ENCODE assay signal across 8 cellular contexts in the genomic region with DNA sequence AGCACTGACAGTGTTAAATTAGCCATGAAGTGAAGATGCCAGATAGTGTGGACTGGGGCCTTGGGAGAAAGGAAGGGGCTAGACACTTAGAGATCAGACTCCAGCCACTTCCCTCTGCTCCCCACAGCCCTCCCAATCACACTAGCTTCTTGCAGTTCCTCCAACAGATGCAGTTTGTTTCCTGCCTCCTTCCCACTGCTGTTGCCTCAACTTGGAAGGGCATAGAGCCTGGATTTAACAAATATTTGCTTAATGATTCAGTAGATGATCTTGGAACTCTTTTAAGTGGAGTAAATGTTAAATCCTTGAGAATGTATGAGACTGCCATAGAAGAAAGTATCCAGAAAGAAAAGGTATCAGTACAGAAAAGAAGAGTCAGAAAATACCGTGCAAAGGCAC. TPM values are rescaled to one million over a fixed set of nuclear protein-coding genes. Genes with fewer than 3 reads are reported as not detected.
A peak's percentile ranks its signal among the peaks of the same experiment; 100 is the strongest.
DNase-seq lines count a peak whose midpoint lies in the region; ATAC-seq lines count a peak whose summit lies in the region.

No MANE protein-coding gene starts in this region.

- H3K4me1 ChIP-seq in stomach smooth muscle (ENCODE audit: control insufficient read depth, insufficient read depth, low read length) = peaks cover 14% of the 10 kb centered on the region

- CTCF ChIA-PET in activated CD4-positive, alpha-beta T cell treated with anti-CD3 and anti-CD28 coated beads, Interleukin-2, amount 10 ng/mL, durations not matched to agents 7 days and 5 days (lab: Charles Lee) = interaction anchor here (0.7 kb wide), 1 partner anchor 1955 kb away, joined by 3 read pairs; no protein-coding TSS in a partner anchor

- no peaks in the 10 kb centered on the region for H3K27me3 ChIP-seq in stomach smooth muscle (ENCODE audit: control insufficient read depth in 1 of 2, insufficient read depth in 2 of 2, low read length in 2 of 2)

- no peaks in the 10 kb centered on the region for H3K9me3 ChIP-seq in stomach smooth muscle (ENCODE audit: control insufficient read depth in 2 of 2, low read length in 2 of 2)

- ATAC-seq in HG03439 (IDR thresholded peaks at IDR 0.05; ENCODE audit: unreplicated experiment) (no peak), GM21515 (IDR thresholded peaks at IDR 0.05; ENCODE audit: unreplicated experiment) (no peak)

- intact Hi-C loops in activated T-helper 1 cell treated with anti-CD3 and anti-CD28 coated beads, Interleukin-12 subunit alpha, Interleukin-12 subunit beta, Interleukin-2, Interleukin-4 antibody, amounts not matched to agents 30 ng/mL and 10 ng/mL and 1 ng/mL, durations not matched to agents 14 hours and 24 hours and 36 hours (cut with micrococcal nuclease) = loop anchor here (2.0 to 5.0 kb wide), 8 partner anchors 231 to 1429 kb away; partner anchors contain the start of genes CASP8, FZD7, KCTD18 and MAIP1

- peak overlapping the region; percentile 95 for H3K27ac ChIP-seq in stomach smooth muscle (ENCODE audit: low read length)

- H3K9ac ChIP-seq in stomach smooth muscle (ENCODE audit: low read length in 2 of 2) = no peak overlapping the region

- peak overlapping the region in 1 of 2 donors; percentile 83 for H3K4me3 ChIP-seq in stomach smooth muscle (ENCODE audit: low read length in 2 of 2)

- POLR2A ChIA-PET in activated CD4-positive, alpha-beta T cell treated with anti-CD3 and anti-CD28 coated beads, Interleukin-2, amount 10 ng/mL, durations not matched to agents 7 days and 5 days (lab: Charles Lee) = no interaction called here

- no peaks in the 10 kb centered on the region for H3K27me3 Mint-ChIP-seq in activated CD4-positive, alpha-beta T cell treated with anti-CD3 and anti-CD28 coated beads, Interleukin-2, amount 10 ng/mL, durations not matched to agents 7 days and 5 days
- H3K27me3 Mint-ChIP-seq in activated T-helper 1 cell treated with anti-CD3 and anti-CD28 coated beads, Interleukin-12 subunit alpha, Interleukin-12 subunit beta, Interleukin-2, Interleukin-4 antibody, amounts not matched to agents 30 ng/mL and 10 ng/mL and 1 ng/mL, durations not matched to agents 14 hours and 24 hours and 36 hours (ENCODE audit: insufficient read depth) = peaks cover 2% of the 10 kb centered on the region
- H3K27me3 Mint-ChIP-seq in immature natural killer cell (ENCODE audit: low read depth in 3 of 3) = peaks cover 15 to 31% (median 19%) of the 10 kb centered on the region in 3 donors

- H3K27ac Mint-ChIP-seq in activated CD4-positive, alpha-beta T cell treated with anti-CD3 and anti-CD28 coated beads, Interleukin-2, amount 10 ng/mL, durations not matched to agents 7 days and 5 days = peak overlapping the region; percentile 98
- H3K27ac Mint-ChIP-seq in activated T-helper 1 cell treated with anti-CD3 and anti-CD28 coated beads, Interleukin-12 subunit alpha, Interleukin-12 subunit beta, Interleukin-2, Interleukin-4 antibody, amounts not matched to agents 30 ng/mL and 10 ng/mL and 1 ng/mL, durations not matched to agents 14 hours and 24 hours and 36 hours = peak overlapping the region; percentile 79
- peak overlapping the region; percentile 88 to 99 (median 98) for H3K27ac Mint-ChIP-seq in immature natural killer cell

- peaks cover 38% of the 10 kb centered on the region for H3K4me1 Mint-ChIP-seq in activated CD4-positive, alpha-beta T cell treated with anti-CD3 and anti-CD28 coated beads, Interleukin-2, amount 10 ng/mL, durations not matched to agents 7 days and 5 days
- H3K4me1 Mint-ChIP-seq in activated T-helper 1 cell treated with anti-CD3 and anti-CD28 coated beads, Interleukin-12 subunit alpha, Interleukin-12 subunit beta, Interleukin-2, Interleukin-4 antibody, amounts not matched to agents 30 ng/mL and 10 ng/mL and 1 ng/mL, durations not matched to agents 14 hours and 24 hours and 36 hours (ENCODE audit: low read depth) = peaks cover 45% of the 10 kb centered on the region
- peaks cover 40 to 51% of the 10 kb centered on the region in 2 donors for H3K4me1 Mint-ChIP-seq in immature natural killer cell

- H3K4me3 Mint-ChIP-seq in activated CD4-positive, alpha-beta T cell treated with anti-CD3 and anti-CD28 coated beads, Interleukin-2, amount 10 ng/mL, durations not matched to agents 7 days and 5 days = peak overlapping the region; percentile 94
- H3K4me3 Mint-ChIP-seq in activated T-helper 1 cell treated with anti-CD3 and anti-CD28 coated beads, Interleukin-12 subunit alpha, Interleukin-12 subunit beta, Interleukin-2, Interleukin-4 antibody, amounts not matched to agents 30 ng/mL and 10 ng/mL and 1 ng/mL, durations not matched to agents 14 hours and 24 hours and 36 hours = peak overlapping the region; percentile 93
- H3K4me3 Mint-ChIP-seq in immature natural killer cell = peak overlapping the region; percentile 91 to 99 (median 95)

- H3K36me3 ChIP-seq in stomach smooth muscle (ENCODE audit: control insufficient read depth in 2 of 2, insufficient read depth in 2 of 2, low read length in 2 of 2) = peaks cover 3 to 13% of the 10 kb centered on the region in 2 donors

- peaks cover 26% of the 10 kb centered on the region for H3K36me3 Mint-ChIP-seq in activated CD4-positive, alpha-beta T cell treated with anti-CD3 and anti-CD28 coated beads, Interleukin-2, amount 10 ng/mL, durations not matched to agents 7 days and 5 days (ENCODE audit: low read depth)
- H3K36me3 Mint-ChIP-seq in activated T-helper 1 cell treated with anti-CD3 and anti-CD28 coated beads, Interleukin-12 subunit alpha, Interleukin-12 subunit beta, Interleukin-2, Interleukin-4 antibody, amounts not matched to agents 30 ng/mL and 10 ng/mL and 1 ng/mL, durations not matched to agents 14 hours and 24 hours and 36 hours (ENCODE audit: low read depth) = peaks cover 22% of the 10 kb centered on the region
- H3K36me3 Mint-ChIP-seq in immature natural killer cell = peaks cover 9 to 21% (median 13%) of the 10 kb centered on the region in 3 donors

- no peak for DNase-seq in activated CD4-positive, alpha-beta T cell treated with anti-CD3 and anti-CD28 coated beads, Interleukin-2, amount 10 ng/mL, durations not matched to agents 7 days and 5 days
- DNase-seq in activated CD4-positive, alpha-beta T cell treated with anti-CD3 and anti-CD28 coated beads for 4 hours = no peak
- DNase-seq in activated T-helper 1 cell treated with anti-CD3 and anti-CD28 coated beads, Interleukin-12 subunit alpha, Interleukin-12 subunit beta, Interleukin-2, Interleukin-4 antibody, amounts not matched to agents 30 ng/mL and 10 ng/mL and 1 ng/mL, durations not matched to agents 14 hours and 24 hours and 36 hours (ENCODE audit: low spot score) = no peak
- no peak for DNase-seq in immature natural killer cell
- no peak for DNase-seq in stimulated activated naive CD4-positive, alpha-beta T cell (lab: John Stamatoyannopoulos, UW)

- H3K9me3 Mint-ChIP-seq in activated CD4-positive, alpha-beta T cell treated with anti-CD3 and anti-CD28 coated beads, Interleukin-2, amount 10 ng/mL, durations not matched to agents 7 days and 5 days = no peaks in the 10 kb centered on the region
- no peaks in the 10 kb centered on the region for H3K9me3 Mint-ChIP-seq in activated T-helper 1 cell treated with anti-CD3 and anti-CD28 coated beads, Interleukin-12 subunit alpha, Interleukin-12 subunit beta, Interleukin-2, Interleukin-4 antibody, amounts not matched to agents 30 ng/mL and 10 ng/mL and 1 ng/mL, durations not matched to agents 14 hours and 24 hours and 36 hours
- H3K9me3 Mint-ChIP-seq in immature natural killer cell = no peaks in the 10 kb centered on the region

RNA-seq across cellular contexts. Expression of gene BZW1, which starts 1.5 kb away (rescaled TPM):
- total RNA-seq in activated CD4-positive, alpha-beta T cell treated with anti-CD3 and anti-CD28 coated beads, Interleukin-2, amount 10 ng/mL, durations not matched to agents 7 days and 5 days = 100 to 1,000 TPM; 201 to 214 TPM
- total RNA-seq in activated T-helper 1 cell treated with anti-CD3 and anti-CD28 coated beads, Interleukin-12 subunit alpha, Interleukin-12 subunit beta, Interleukin-2, Interleukin-4 antibody, amounts not matched to agents 30 ng/mL and 10 ng/mL and 1 ng/mL, durations not matched to agents 14 hours and 24 hours and 36 hours = 446 and 447 TPM in 2 replicates
- 100 to 1,000 TPM; 354 to 367 (median 365) TPM for polyA plus RNA-seq in immature natural killer cell

RNA-seq across cellular contexts. Expression of gene CLK1, which starts 54.2 kb away (rescaled TPM):
- total RNA-seq in activated CD4-positive, alpha-beta T cell treated with anti-CD3 and anti-CD28 coated beads, Interleukin-2, amount 10 ng/mL, durations not matched to agents 7 days and 5 days = 100 to 1,000 TPM; 120 to 142 TPM
- 91.7 and 99.5 TPM in 2 replicates for total RNA-seq in activated T-helper 1 cell treated with anti-CD3 and anti-CD28 coated beads, Interleukin-12 subunit alpha, Interleukin-12 subunit beta, Interleukin-2, Interleukin-4 antibody, amounts not matched to agents 30 ng/mL and 10 ng/mL and 1 ng/mL, durations not matched to agents 14 hours and 24 hours and 36 hours
- polyA plus RNA-seq in immature natural killer cell = 10 to 100 TPM; 26.2 to 48.7 (median 47.9) TPM
